In the genomic region with DNA sequence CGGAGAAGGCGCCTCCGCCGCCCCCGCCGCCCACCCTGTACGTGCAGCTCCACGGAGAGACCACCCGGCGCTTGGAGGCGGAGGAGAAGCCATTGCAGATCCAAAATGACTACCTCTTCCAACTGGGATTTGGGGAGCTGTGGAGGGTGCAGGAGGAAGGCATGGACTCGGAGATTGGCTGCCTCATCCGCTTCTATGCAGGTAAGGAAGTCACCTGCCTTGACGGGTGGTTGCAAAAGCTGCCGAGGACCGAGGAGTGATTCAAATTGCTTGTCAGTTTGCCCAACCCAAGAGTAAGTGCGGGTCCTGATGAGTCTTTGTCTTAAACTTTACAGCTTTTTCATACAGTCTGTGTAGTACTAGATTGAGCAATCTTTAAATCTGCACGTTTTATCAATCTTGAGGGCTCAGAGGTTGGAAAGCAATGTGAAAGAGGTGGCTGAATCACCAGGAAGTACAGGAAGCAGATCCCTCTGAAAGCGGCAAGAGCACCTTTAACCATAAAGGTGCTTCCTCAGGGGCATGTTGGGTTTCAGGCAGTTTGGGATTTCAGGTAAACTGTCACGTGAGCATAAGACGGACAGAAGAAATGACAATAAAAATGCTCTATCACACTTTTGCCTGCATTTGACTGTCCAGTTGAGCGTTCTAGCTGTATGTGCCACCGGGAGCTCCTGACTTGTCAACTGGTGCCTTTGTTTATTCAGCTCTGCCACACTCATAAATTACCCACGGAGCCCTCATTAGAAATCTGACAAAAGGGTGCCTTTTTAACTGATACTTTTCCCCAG, we compare ENCODE assay signal across 8 cellular contexts. TPM values are rescaled to one million over a fixed set of nuclear protein-coding genes. Genes with fewer than 3 reads are reported as not detected.
DNase-seq lines count a peak whose midpoint lies in the region; ATAC-seq and TF ChIP-seq lines count a peak whose summit lies in the region.

No MANE protein-coding gene starts in this region.

- H3K4me3 ChIP-seq in heart right ventricle (peak overlapping the region; percentile 75 to 83 (median 78)), endodermal cell (ENCODE audit: low read length) (peak overlapping the region; percentile 86), suprapubic skin (peak overlapping the region; percentile 62)

- H3K9me3 ChIP-seq in heart right ventricle (no peaks in the 10 kb centered on the region), endodermal cell (ENCODE audit: control insufficient read depth, low read length) (no peaks in the 10 kb centered on the region), suprapubic skin (no peaks in the 10 kb centered on the region)

- TF ChIP-seq POLR2A in suprapubic skin (IDR thresholded peaks at IDR 0.05) = no peak

- H3K36me3 ChIP-seq in heart right ventricle = no peaks in the 10 kb centered on the region
- H3K36me3 ChIP-seq in endodermal cell (ENCODE audit: control insufficient read depth, insufficient read depth, low read length) = no peaks in the 10 kb centered on the region
- H3K36me3 ChIP-seq in suprapubic skin = no peaks in the 10 kb centered on the region

- peak in 1 of 9 donors; percentile 2 for TF ChIP-seq CTCF in heart right ventricle (IDR thresholded peaks at IDR 0.05)
- TF ChIP-seq CTCF in endodermal cell (conservative IDR thresholded peaks at IDR 0.05) = no peak
- TF ChIP-seq CTCF in suprapubic skin (IDR thresholded peaks at IDR 0.05) = no peak

- no peaks in the 10 kb centered on the region for H3K27me3 Mint-ChIP-seq in endodermal cell (ENCODE audit: insufficient read depth)

- DNase-seq in heart right ventricle = peak in 1 of 2 donors; percentile 9
- no peak for DNase-seq in left cardiac atrium
- peak; percentile 23 for DNase-seq in NCI-H82 treated with DMSO at 0.1 percent for 48 hours (lab: John Stamatoyannopoulos, UW; ENCODE audit: unreplicated experiment)
- peak; percentile 77 for DNase-seq in activated CD8-positive, alpha-beta memory T cell treated with anti-CD3 and anti-CD28 coated beads for 24 hours
- peak; percentile 85 for DNase-seq in endodermal cell
- peak; percentile 26 for DNase-seq in mucosa of gallbladder (ENCODE audit: low spot score)
- DNase-seq in suprapubic skin (ENCODE audit: low spot score in 2 of 2) = peak in 1 of 2 donors; percentile 74

- no peak for TF ChIP-seq EP300 in suprapubic skin (IDR thresholded peaks at IDR 0.05)

- no peaks in the 10 kb centered on the region for H3K36me3 Mint-ChIP-seq in endodermal cell (ENCODE audit: low read depth)

- H3K27ac Mint-ChIP-seq in endodermal cell = peak overlapping the region; percentile 71

- H3K9me3 Mint-ChIP-seq in endodermal cell = no peaks in the 10 kb centered on the region

- ATAC-seq in heart right ventricle (no peak), left cardiac atrium (no peak), GM19351 (IDR thresholded peaks at IDR 0.05; ENCODE audit: unreplicated experiment) (no peak)

- peaks cover 57% of the 10 kb centered on the region for H3K4me1 Mint-ChIP-seq in endodermal cell

- H3K4me1 ChIP-seq in heart right ventricle (peaks cover 3 to 56% (median 37%) of the 10 kb centered on the region in 9 donors), endodermal cell (ENCODE audit: control insufficient read depth, insufficient read depth, low read length) (peaks cover 8% of the 10 kb centered on the region), suprapubic skin (peaks cover 43% of the 10 kb centered on the region)

- H3K9ac ChIP-seq in endodermal cell (ENCODE audit: extremely low read depth, low read length, poor library complexity, severe bottlenecking) = peak overlapping the region; percentile 61

- whole genome bisulfite sequencing in heart right ventricle, 2 donors = 1% methylated on average over 24 of the region's 24 CpGs
- 1 to 2% methylated on average over 14 to 24 of the region's 24 CpGs for WGBS in endodermal cell (ENCODE audit: insufficient coverage in 1 of 2, insufficient read length in 1 of 2), 2 experiments
- WGBS in suprapubic skin = 2% methylated on average over 13 of the region's 24 CpGs

- no peaks in the 10 kb centered on the region for H3K27me3 ChIP-seq in heart right ventricle
- H3K27me3 ChIP-seq in endodermal cell (ENCODE audit: control insufficient read depth, insufficient read depth, low read length, poor library complexity, severe bottlenecking) = no peaks in the 10 kb centered on the region
- no peaks in the 10 kb centered on the region for H3K27me3 ChIP-seq in suprapubic skin

- intact Hi-C loops in heart right ventricle (cut with DNase I) (loop anchor here (2.0 to 10.0 kb wide), 17 partner anchors 80 to 708 kb away; partner anchors contain the start of genes VPS4B (in 2 of the 10), KDSR (in 1 of the 10) and ZCCHC2 (in 1 of the 10)), left cardiac atrium (cut with DNase I) (loop anchor here (10.0 kb wide), 2 partner anchors 158 to 268 kb away; no protein-coding TSS in a partner anchor)

- H3K4me3 Mint-ChIP-seq in endodermal cell = peak overlapping the region; percentile 78

- H3K27ac ChIP-seq in heart right ventricle (peak overlapping the region in 9 of 10 donors; percentile 35 to 94 (median 89)), endodermal cell (ENCODE audit: low read depth, low read length) (peak overlapping the region; percentile 4), suprapubic skin (peak overlapping the region; percentile 96)

RNA-seq across cellular contexts. Expression of gene PHLPP1, which starts 1.9 kb away (rescaled TPM):
- total RNA-seq in heart right ventricle (10 to 100 TPM in 3 of 10 donors, 1 to 10 TPM in 7; 4.2 to 10.7 (median 8.4) TPM), left cardiac atrium (1 to 10 TPM; 5.0 to 8.6 TPM), endodermal cell (10 to 100 TPM; 19.8 to 28.1 TPM), mucosa of gallbladder (33.2 TPM), suprapubic skin (10 to 100 TPM; 28.1 to 56.6 (median 37.1) TPM)
- polyA plus RNA-seq in heart right ventricle = 1 to 10 TPM; 1.8 to 2.0 TPM
- 18.1 TPM for polyA plus RNA-seq in endodermal cell (2013, experiment 1 of 2)
- 16.0 TPM for polyA plus RNA-seq in endodermal cell (2013, experiment 2 of 2)

Comparison
In these comparisons a context has a peak if more than half of its experiments do, and no peak if none do; other contexts are left out.
1. H3K27ac ChIP-seq: peak in every context shown above with its lines; median percentile 96 in suprapubic skin; 89 in heart right ventricle; 4 in endodermal cell.